ENCODE assay signal across 1 cellular context in the genomic region with DNA sequence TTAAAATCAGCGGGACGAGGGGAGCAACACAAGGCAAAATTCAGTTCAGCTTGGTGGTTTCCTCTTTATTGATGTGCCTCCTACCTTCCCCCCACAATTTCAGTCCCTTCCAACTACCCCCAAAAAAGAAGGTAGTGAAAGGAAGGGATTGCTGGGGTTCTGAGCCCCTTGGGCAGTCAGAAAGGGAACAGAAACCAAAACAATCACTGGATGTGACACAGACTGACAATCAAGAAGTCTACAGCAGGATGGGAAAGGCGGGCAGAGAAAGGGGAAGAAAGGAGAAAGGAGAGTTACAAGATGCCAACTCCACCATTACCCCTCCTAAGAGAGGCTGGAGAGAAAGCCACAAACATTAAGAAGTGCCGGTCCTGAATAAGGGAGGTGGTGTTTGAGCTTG.
TF ChIP-seq lines count a peak whose summit lies in the region.

No MANE protein-coding gene starts in this region.

TF ChIP-seq in GM12878, 131 proteins besides CTCF, POLR2A, EP300 and RAD21:
- TF ChIP-seq CEBPB (IDR thresholded peaks at IDR 0.05; ENCODE audit: borderline replicate concordance in 1 of 2, low read depth in 2 of 2, low read length in 2 of 2) (no peak), RUNX3 (IDR thresholded peaks at IDR 0.05; ENCODE audit: low read length) (0 out of 2 replicates have a peak, but pooled peaks have one; percentile 3), IKZF2 (IDR thresholded peaks at IDR 0.05) (peak in 1 of 2 experiments; percentile 19; a peak in 1 of 4 replicates), SPI1 (IDR thresholded peaks at IDR 0.05; ENCODE audit: borderline replicate concordance, insufficient read depth, low read depth, low read length) (peak; percentile 73), NFIC (IDR thresholded peaks at IDR 0.05; ENCODE audit: low read depth, low read length) (0 out of 2 replicates have a peak, but pooled peaks have one; percentile 17), SMARCA5 (IDR thresholded peaks at IDR 0.05) (no peak), EED (IDR thresholded peaks at IDR 0.05; ENCODE audit: low read depth) (peak; percentile 67)
